8 cellular contexts compared by ENCODE assay signal in genomic region chr10:96017227-96017687, GRCh38. TPM values are rescaled to one million over a fixed set of nuclear protein-coding genes. Genes with fewer than 3 reads are reported as not detected.
A peak's percentile ranks its signal among the peaks of the same experiment; 100 is the strongest.
DNase-seq lines count a peak whose midpoint lies in the region; ATAC-seq and TF ChIP-seq lines count a peak whose summit lies in the region.

No MANE protein-coding gene starts in this region.

- no peaks in the 10 kb centered on the region for H3K79me2 ChIP-seq in Karpas-422 (ENCODE audit: low read length)

- no peak overlapping the region for H3K4me2 ChIP-seq in Karpas-422 (ENCODE audit: low read depth, low read length, poor library complexity, severe bottlenecking)

- no peaks in the 10 kb centered on the region for H3K27me3 ChIP-seq in Karpas-422 (ENCODE audit: low read length)

- H3K4me1 ChIP-seq in Karpas-422 (ENCODE audit: low read length) = no peaks in the 10 kb centered on the region

- no peaks in the 10 kb centered on the region for H3K9me2 ChIP-seq in Karpas-422 (replicated peaks; ENCODE audit: insufficient read depth, low read length)

- H3K9ac ChIP-seq in Karpas-422 (ENCODE audit: low read length) = no peak overlapping the region

- no peaks in the 10 kb centered on the region for H3K36me3 ChIP-seq in Karpas-422 (ENCODE audit: insufficient read depth, low read length)

- no peaks in the 10 kb centered on the region for H3K9me3 ChIP-seq in Karpas-422 (ENCODE audit: low read length)

- peak; percentile 70 for DNase-seq in DMS53 treated with DMSO at 0.1 percent for 48 hours (lab: John Stamatoyannopoulos, UW; ENCODE audit: unreplicated experiment)
- DNase-seq in GM20000 (ENCODE audit: low spot score) = peak; percentile 68
- DNase-seq in Karpas-422 = peak; percentile 79
- peak; percentile 68 for DNase-seq in RKO (ENCODE audit: low spot score)
- DNase-seq in amniotic stem cell (lab: John Stamatoyannopoulos, UW) = peak; percentile 15
- DNase-seq in hepatic stellate cell (ENCODE audit: low spot score) = peak; percentile 15
- DNase-seq in sciatic nerve (ENCODE audit: low spot score) = no peak

- peak; percentile 70 for TF ChIP-seq CTCF in GM20000 (IDR thresholded peaks at IDR 0.05; ENCODE audit: extremely low read depth, missing control alignments)

- peak; percentile 46 for ATAC-seq in sciatic nerve
- ATAC-seq in GM21737 (IDR thresholded peaks at IDR 0.05; ENCODE audit: unreplicated experiment) = no peak

- no peak overlapping the region for H3K27ac ChIP-seq in Karpas-422 (ENCODE audit: low read length)

- no peak overlapping the region for H3K4me3 ChIP-seq in Karpas-422 (ENCODE audit: low read length)

- no peak overlapping the region for H2AFZ ChIP-seq in Karpas-422 (ENCODE audit: low read length)

- no peaks in the 10 kb centered on the region for H4K20me1 ChIP-seq in Karpas-422 (ENCODE audit: insufficient read depth, low read depth, low read length)

- intact Hi-C loops in sciatic nerve (cut with DNase I) = no loop called here

RNA-seq across cellular contexts. Expression of gene CCNJ, which starts 26.1 kb away (rescaled TPM):
- total RNA-seq in Karpas-422 (2014; rRNA removed; shearing (Covaris generic); ENCODE audit: low replicate concordance) = 3.4 and 7.4 TPM in 2 replicates
- 5.1 TPM for total RNA-seq in sciatic nerve
